Comparison of ENCODE assay signal across 13 cellular contexts in the genomic region with DNA sequence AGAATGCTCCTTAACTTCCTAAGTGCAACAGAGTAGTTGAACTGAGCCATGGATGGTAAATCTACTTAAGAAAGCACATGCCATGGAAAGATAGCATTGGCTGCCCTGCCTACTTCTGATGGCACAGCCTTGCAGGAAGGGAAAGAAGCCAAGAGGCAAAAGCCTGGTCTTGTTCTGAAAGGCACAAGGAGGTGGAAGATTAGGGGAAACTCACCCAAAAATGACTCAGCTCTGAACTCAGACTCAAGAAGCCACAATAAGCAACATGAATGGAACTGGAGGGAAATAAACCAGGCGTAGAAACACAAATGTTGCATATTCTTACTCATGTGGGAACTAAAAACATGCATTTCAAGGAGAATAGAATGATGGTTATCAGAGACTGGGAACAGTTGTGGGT. TPM values are rescaled to one million over a fixed set of nuclear protein-coding genes. Genes with fewer than 3 reads are reported as not detected.
DNase-seq lines count a peak whose midpoint lies in the region; ATAC-seq and TF ChIP-seq lines count a peak whose summit lies in the region.
"Had no signal": no experiment of that assay in that cellular context is flagged by ENCODE, and none has a peak within 500 bp of the region (broad histone marks: within the 10 kb centered on the region; RNA-seq: fewer than 3 reads in every experiment).

No MANE protein-coding gene starts in this region.

- peaks cover 18% of the 10 kb centered on the region for H3K4me1 Mint-ChIP-seq in HFFc6 (ENCODE audit: low read depth)
- H3K4me1 Mint-ChIP-seq: brain had no signal

- H3K27me3 Mint-ChIP-seq in HFFc6 (ENCODE audit: insufficient read depth), result peaks cover 10% of the 10 kb centered on the region

- peaks cover 7% of the 10 kb centered on the region for H3K9me3 Mint-ChIP-seq in HFFc6

- peak; percentile 4 for DNase-seq in kidney tubule cell (ENCODE audit: low spot score)
- no peak for DNase-seq in HFFc6
- no peak for DNase-seq in globus pallidus (ENCODE audit: low spot score)
- DNase-seq in hypothalamus (lab: John Stamatoyannopoulos, UW), result no peak
- DNase-seq in NCI-H2196 (lab: John Stamatoyannopoulos, UW; ENCODE audit: unreplicated experiment), result no peak
- DNase-seq: activated CD4-positive, alpha-beta T cell treated with anti-CD3 and anti-CD28 coated beads for 1 hour; GF-D8; NCI-H748 treated with DMSO at 0.1 percent for 48 hours; nephron progenitor cell had no signal

- H3K27ac Mint-ChIP-seq in HFFc6, result no peak overlapping the region
- H3K27ac Mint-ChIP-seq: brain, nephron progenitor cell had no signal

- H3K36me3 Mint-ChIP-seq in HFFc6 (ENCODE audit: low read depth), result no peaks in the 10 kb centered on the region
- H3K36me3 Mint-ChIP-seq: brain had no signal

- H3K4me3 Mint-ChIP-seq in HFFc6, result no peak overlapping the region
- H3K4me3 Mint-ChIP-seq: brain, nephron progenitor cell had no signal

- no peak for TF ChIP-seq CTCF in HFFc6 (IDR thresholded peaks at IDR 0.05)

- ATAC-seq in GM18520 (IDR thresholded peaks at IDR 0.05; ENCODE audit: unreplicated experiment) (peak; percentile 38), GM21528 (IDR thresholded peaks at IDR 0.05; ENCODE audit: low FRiP score, unreplicated experiment) (peak; percentile 61), HG03442 (IDR thresholded peaks at IDR 0.05; ENCODE audit: unreplicated experiment) (peak; percentile 71)

RNA-seq across cellular contexts. Expression of a gene that starts 20.8 kb away (rescaled TPM):
- not detected for total RNA-seq in HFFc6 (2021; fragmentation: NEBNext Ultra II Directional; extraction: Animal tissue kit (Norgen Biotek cat#: 25700))

RNA-seq across cellular contexts. Expression of a gene that starts 37.8 kb away (rescaled TPM):
- not detected for total RNA-seq in HFFc6 (2021; fragmentation: NEBNext Ultra II Directional; extraction: Animal tissue kit (Norgen Biotek cat#: 25700))
